In the genomic region with DNA sequence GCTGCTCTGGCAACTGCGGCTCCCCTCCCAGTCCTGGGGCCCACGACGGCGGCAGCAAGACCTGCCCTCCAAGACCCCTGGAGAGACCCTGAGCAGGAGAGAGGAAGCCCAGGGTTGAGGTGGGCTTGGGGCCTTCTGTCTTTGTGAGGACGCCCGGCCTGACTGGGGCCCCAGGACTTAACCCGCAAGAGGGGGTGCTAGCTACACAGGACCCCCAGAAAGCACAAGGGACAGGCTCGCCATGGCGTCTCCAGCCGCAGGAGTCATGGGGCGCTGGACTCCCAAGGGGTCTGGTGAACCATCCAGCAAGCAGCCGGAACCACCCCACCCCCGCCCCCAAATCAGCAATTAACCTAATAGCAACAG, we compare ENCODE assay signal across 35 cellular contexts. TPM values are rescaled to one million over a fixed set of nuclear protein-coding genes. Genes with fewer than 3 reads are reported as not detected.
"Had no signal": no experiment of that assay in that cellular context is flagged by ENCODE, and none has a peak within 500 bp of the region (broad histone marks: within the 10 kb centered on the region; RNA-seq: fewer than 3 reads in every experiment).

No MANE protein-coding gene starts in this region.

- H3K27me3 ChIP-seq: brain microvascular endothelial cell had no signal

- H3K27ac ChIP-seq: brain microvascular endothelial cell, VCaP had no signal

- DNase-seq: activated B cell treated with CpG ODN at 0.5 μM for 24 hours; activated CD4-positive, alpha-beta memory T cell treated with anti-CD3 and anti-CD28 coated beads, Interleukin-2, amount 10 ng/mL, durations not matched to agents 7 days and 5 days; activated CD4-positive, alpha-beta T cell treated with anti-CD3 and anti-CD28 coated beads for 48 hours; activated CD4-positive, CD25-positive, alpha-beta regulatory T cell treated with anti-CD3 and anti-CD28 coated beads, Interleukin-2, amount 50 U/mL, for 72 hours; activated CD8-positive, alpha-beta memory T cell treated with anti-CD3 and anti-CD28 coated beads for 24 hours; activated CD8-positive, alpha-beta memory T cell treated with anti-CD3 and anti-CD28 coated beads, Interleukin-2, amount 10 ng/mL, durations not matched to agents 7 days and 5 days; activated CD8-positive, alpha-beta memory T cell treated with anti-CD3 and anti-CD28 coated beads, Interleukin-2, amount 50 U/mL, for 48 hours; activated effector memory CD4-positive, alpha-beta T cell treated with anti-CD3 and anti-CD28 coated beads, Interleukin-2, amount 50 U/mL, for 16 hours; activated naive CD4-positive, alpha-beta T cell; activated naive CD4-positive, alpha-beta T cell treated with anti-CD3 and anti-CD28 coated beads, Interleukin-2, amount 50 U/mL, for 16 hours; activated naive CD8-positive, alpha-beta T cell treated with anti-CD3 and anti-CD28 coated beads for 36 hours; activated T-cell treated with anti-CD3 and anti-CD28 coated beads, Interleukin-2, amount 50 U/mL, for 48 hours; amniotic stem cell; aorta; brain microvascular endothelial cell; central memory CD4-positive, alpha-beta T cell; MM.1S; MV-4-11; NCI-H1092; NCI-H1436 treated with DMSO at 0.1 percent for 48 hours; NCI-H1694 treated with DMSO at 0.1 percent for 48 hours; NCI-H2029; NCI-H345; NCI-H524 treated with DMSO at 0.1 percent for 48 hours; NK-92 treated with Interleukin-12 subunit alpha and Interleukin-12 subunit beta, amount 100 ng/mL, for 24 hours; PC-3; Right ventricle myocardium superior; SW 1271; T-helper 1 cell; T-helper 2 cell; T-helper 9 cell had no signal

- ATAC-seq: activated T-helper 17 cell treated with anti-CD3 and anti-CD28 coated beads, Interleukin-2, amount 50 U/mL, for 72 hours; PC-3 had no signal

- H3K36me3 ChIP-seq: brain microvascular endothelial cell had no signal

RNA-seq across cellular contexts. Expression of a gene that starts 0.7 kb away (rescaled TPM):
- total RNA-seq: NCI-H460 had no signal

RNA-seq across cellular contexts. Expression of a gene that starts 31.9 kb away (rescaled TPM):
- total RNA-seq: cerebellum, NCI-H460 had no signal
